27 cellular contexts compared by ENCODE assay signal in the genomic region with DNA sequence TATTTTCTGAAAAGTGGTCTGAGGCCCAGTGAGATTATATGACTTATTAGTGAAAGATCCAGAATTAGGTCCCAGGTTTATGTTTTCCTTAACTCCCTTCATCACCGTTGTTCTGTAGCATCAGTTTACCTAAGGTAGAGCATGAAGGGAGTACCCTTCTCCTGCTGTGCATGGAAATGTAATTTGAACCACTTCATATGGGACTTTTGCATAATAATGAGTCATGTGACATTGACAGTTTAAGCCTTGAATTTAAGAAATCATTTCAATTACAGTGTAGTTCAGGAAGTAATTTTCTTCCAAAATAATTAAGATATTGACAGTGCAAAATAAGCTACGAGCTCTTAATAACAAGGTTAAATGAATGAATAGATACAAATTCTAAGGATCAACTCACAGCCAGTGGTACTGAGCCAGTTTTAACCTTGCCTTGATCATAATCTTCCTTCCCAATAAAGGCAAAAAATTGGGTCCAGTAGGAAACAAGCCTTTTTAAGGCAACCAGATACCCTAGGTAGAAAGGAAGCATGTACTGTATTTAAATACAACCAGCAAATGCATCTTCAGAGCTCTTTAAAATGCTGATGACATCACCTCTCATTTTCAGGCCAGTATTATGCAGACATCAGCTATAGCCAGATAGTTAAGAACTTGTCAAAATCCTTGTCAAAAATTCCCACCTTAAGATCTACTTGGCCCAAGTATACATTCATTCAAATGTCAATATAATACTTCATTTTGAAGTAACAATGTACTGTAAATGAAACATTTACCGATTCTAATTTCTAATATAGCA. TPM values are rescaled to one million over a fixed set of nuclear protein-coding genes. Genes with fewer than 3 reads are reported as not detected.
DNase-seq lines count a peak whose midpoint lies in the region; ATAC-seq, FAIRE-seq and TF ChIP-seq lines count a peak whose summit lies in the region.
"Had no signal": no experiment of that assay in that cellular context is flagged by ENCODE, and none has a peak within 500 bp of the region (broad histone marks: within the 10 kb centered on the region; RNA-seq: fewer than 3 reads in every experiment).

No MANE protein-coding gene starts in this region.

- H3K27ac ChIP-seq in HepG2 (ENCODE audit: extremely low read length, insufficient read depth, low read length) (no peak overlapping the region), right lobe of liver (no peak overlapping the region), HEK293 (ENCODE audit: extremely low read depth, low read depth, low read length) (no peak overlapping the region), K562 (ENCODE audit: extremely low read depth, low read depth, low read length) (no peak overlapping the region), mesendoderm (ENCODE audit: low read depth, low read length) (no peak overlapping the region)
- H3K27ac ChIP-seq: BLaER1 had no signal

- no peaks in the 10 kb centered on the region for H3K9me3 ChIP-seq in HepG2 (ENCODE audit: low read length)
- no peaks in the 10 kb centered on the region for H3K9me3 ChIP-seq in right lobe of liver
- no peaks in the 10 kb centered on the region for H3K9me3 ChIP-seq in HEK293 (ENCODE audit: control insufficient read depth, insufficient read depth, low read depth, low read length)
- H3K9me3 ChIP-seq in K562 (replicated peaks; ENCODE audit: control insufficient read depth, insufficient read depth, low read depth, low read length), result no peaks in the 10 kb centered on the region; the same call in 1 of the 2 replicates
- H3K9me3 ChIP-seq: BE2C, BLaER1, Caco-2 had no signal

- H3K27me3 ChIP-seq in HepG2 (ENCODE audit: control insufficient read depth in 1 of 2, insufficient read depth in 2 of 2, low read length in 2 of 2) (no peaks in the 10 kb centered on the region), right lobe of liver (no peaks in the 10 kb centered on the region), K562 (ENCODE audit: control insufficient read depth in 2 of 2, insufficient read depth in 2 of 2, low read length in 2 of 2) (no peaks in the 10 kb centered on the region), mesendoderm (ENCODE audit: insufficient read depth, low read length, poor library complexity) (no peaks in the 10 kb centered on the region)
- H3K27me3 ChIP-seq: BE2C, BLaER1 had no signal

- no peaks in the 10 kb centered on the region for H3K27me3 Mint-ChIP-seq in WTC11 (ENCODE audit: low read depth)
- H3K27me3 Mint-ChIP-seq: CD4-positive, alpha-beta T cell had no signal

- H2BK5ac ChIP-seq in mesendoderm (ENCODE audit: low read length), result no peak overlapping the region

- H3K36me3 ChIP-seq in HepG2 (replicated peaks in 1 of 2; ENCODE audit: control insufficient read depth in 1 of 2, insufficient read depth in 2 of 2, low read length in 2 of 2) (no peaks in the 10 kb centered on the region), right lobe of liver (no peaks in the 10 kb centered on the region), HEK293 (ENCODE audit: control insufficient read depth in 2 of 2, insufficient read depth in 1 of 2, low read length in 2 of 2) (no peaks in the 10 kb centered on the region), K562 (ENCODE audit: control insufficient read depth, insufficient read depth, low read length) (no peaks in the 10 kb centered on the region), mesendoderm (ENCODE audit: control insufficient read depth, insufficient read depth, low read length) (no peaks in the 10 kb centered on the region)
- H3K36me3 ChIP-seq: BE2C, BLaER1 had no signal

- H3K36me3 Mint-ChIP-seq in WTC11, result no peaks in the 10 kb centered on the region
- H3K36me3 Mint-ChIP-seq: CD8-positive, alpha-beta T cell had no signal

- ATAC-seq in HepG2 (no peak), right lobe of liver (no peak), WTC11 (no peak), K562 (no peak), omental fat pad (ENCODE audit: low FRiP score) (no peak)
- ATAC-seq: CD8-positive, alpha-beta T cell; GM12878 had no signal

- H2AFZ ChIP-seq in HepG2 (ENCODE audit: low read length) (no peak overlapping the region), K562 (ENCODE audit: low read depth, low read length) (no peak overlapping the region)

- no peak overlapping the region for H3K4me3 ChIP-seq in HepG2 (replicated peaks in 1 of 3; ENCODE audit: insufficient read depth in 1 of 3, low read depth in 2 of 3, low read length in 3 of 3)
- H3K4me3 ChIP-seq in right lobe of liver, result no peak overlapping the region
- no peak overlapping the region for H3K4me3 ChIP-seq in HEK293 (ENCODE audit: low read depth, low read length)
- no peak overlapping the region for H3K4me3 ChIP-seq in K562
- H3K4me3 ChIP-seq in mesendoderm (ENCODE audit: low read length), result no peak overlapping the region
- H3K4me3 ChIP-seq: BLaER1, GM12878 had no signal

- H3K23ac ChIP-seq in mesendoderm (ENCODE audit: low read length), result no peak overlapping the region

- no peak overlapping the region for H2BK120ac ChIP-seq in mesendoderm (ENCODE audit: low read depth, low read length)

- H4K8ac ChIP-seq in mesendoderm (ENCODE audit: low read depth, low read length), result no peak overlapping the region

- H3K18ac ChIP-seq in mesendoderm (ENCODE audit: low read length), result no peak overlapping the region

- H4K20me1 ChIP-seq in HepG2 (ENCODE audit: insufficient read depth, low read length) (no peaks in the 10 kb centered on the region), K562 (replicated peaks; ENCODE audit: control insufficient read depth, insufficient read depth, low read length) (no peaks in the 10 kb centered on the region)
- H4K20me1 ChIP-seq: BLaER1 had no signal

- intact Hi-C loops in HepG2 (cut with micrococcal nuclease; ENCODE audit: unreplicated experiment), result no loop called here
- intact Hi-C loops in right lobe of liver (cut with DNase I), result no loop called here
- intact Hi-C loops in K562 (cut with micrococcal nuclease), result no loop called here

- no peak for TF ChIP-seq POLR2A in HepG2 (IDR thresholded peaks at IDR 0.05; ENCODE audit: insufficient read depth in 1 of 2, low read depth in 2 of 2, low read length in 2 of 2)
- no peak for TF ChIP-seq POLR2A in right lobe of liver (IDR thresholded peaks at IDR 0.05)
- TF ChIP-seq POLR2A in K562 (conservative IDR thresholded peaks at IDR 0.05), result no peak

- H3K4me2 ChIP-seq in HepG2 (ENCODE audit: low read depth, low read length) (no peak overlapping the region), K562 (ENCODE audit: insufficient read depth, low read length) (no peak overlapping the region), mesendoderm (ENCODE audit: low read length) (no peak overlapping the region)
- H3K4me2 ChIP-seq: BLaER1 had no signal

- no peak for FAIRE-seq in HepG2 (lab: Jason Lieb, UNC)
- no peak for FAIRE-seq in K562 (lab: Jason Lieb, UNC)
- FAIRE-seq: A204.1, D721Med, GM12878, GM12892, GM18507 had no signal

- no peak for TF ChIP-seq EP300 in HepG2 (IDR thresholded peaks at IDR 0.05; ENCODE audit: low read depth in 2 of 2, low read length in 2 of 2)
- TF ChIP-seq EP300 in HepG2 (CRISPR knock-in tag; IDR thresholded peaks at IDR 0.05; ENCODE audit: borderline replicate concordance), result no peak
- TF ChIP-seq EP300 in K562 (IDR thresholded peaks at IDR 0.05; ENCODE audit: low read length), result no peak

- WGBS in HepG2 (ENCODE audit: low lambda C conversion rate), result 34% methylated on average over 3 of the region's 3 CpGs
- WGBS in right lobe of liver (ENCODE audit: insufficient coverage, low coverage, low lambda C conversion rate, missing lambda C conversion rate), result 57% methylated on average over 3 of the region's 3 CpGs
- WGBS in K562 (ENCODE audit: insufficient coverage, low coverage, missing lambda C conversion rate), result 0% methylated on average over 3 of the region's 3 CpGs
- WGBS in mesendoderm (ENCODE audit: extremely low coverage, insufficient coverage, low lambda C conversion rate), result no CpG with 5 or more reads among the region's 3 CpGs

- POLR2A ChIA-PET in HepG2 (lab: Yijun Ruan, JAX), result no interaction called here
- POLR2A ChIA-PET in HEK293 (lab: Yijun Ruan, JAX), result no interaction called here
- POLR2A ChIA-PET in WTC11 (lab: Charles Lee), result no interaction called here
- POLR2A ChIA-PET in K562 (lab: Yijun Ruan, JAX), result no interaction called here

- BruUV-seq in HepG2 (replicated peaks; lab: Mats Ljungman, UMichigan) (no TSS peak), K562 (replicated peaks; lab: Mats Ljungman, UMichigan) (no TSS peak)

- no peak for TF ChIP-seq RAD21 in HepG2 (CRISPR knock-in tag; IDR thresholded peaks at IDR 0.05)
- no peak for TF ChIP-seq RAD21 in K562 (CRISPR knock-in tag; conservative IDR thresholded peaks at IDR 0.05 in 1 of 2, IDR thresholded peaks at IDR 0.05 in 1 of 2)

- CTCF ChIA-PET in HepG2 (lab: Yijun Ruan, JAX; ENCODE audit: low intra/inter-chr PET ratio, low total read pairs) (no interaction called here), HEK293 (lab: Yijun Ruan, JAX) (no interaction called here), WTC11 (lab: Charles Lee) (no interaction called here), K562 (lab: Yijun Ruan, JAX; ENCODE audit: low intra/inter-chr PET ratio) (no interaction called here)

- H3K79me2 ChIP-seq in HepG2 (ENCODE audit: insufficient read depth, low read length) (no peaks in the 10 kb centered on the region), K562 (ENCODE audit: control insufficient read depth, insufficient read depth, low read length) (no peaks in the 10 kb centered on the region), mesendoderm (ENCODE audit: control insufficient read depth, insufficient read depth, low read length) (no peaks in the 10 kb centered on the region)

- in situ Hi-C loops in HepG2 (cut with HindIII; ENCODE audit: extremely low pct_ligation_motif_present, low pct_unique_long_range_greater_than_20kb), result no loop called here
- in situ Hi-C loops in K562 (cut with MboI), result no loop called here

- no peak overlapping the region for H2AK5ac ChIP-seq in mesendoderm (ENCODE audit: low read length)

- H3K4me1 Mint-ChIP-seq in WTC11, result peaks cover 21% of the 10 kb centered on the region

- H2BK15ac ChIP-seq in mesendoderm (replicated peaks; ENCODE audit: low read depth), result no peak overlapping the region

- H3K27ac Mint-ChIP-seq in WTC11, result no peak overlapping the region
- H3K27ac Mint-ChIP-seq: CD4-positive, alpha-beta T cell; CD8-positive, alpha-beta T cell had no signal

- DNase-seq in HepG2 (ENCODE audit: low spot score) (no peak), right lobe of liver (no peak), WTC11 (ENCODE audit: low spot score) (no peak), K562 (ENCODE audit: extremely low read depth in 1 of 4, low spot score in 3 of 4) (no peak), mesendoderm (no peak), omental fat pad (ENCODE audit: low spot score) (no peak)
- no peak for DNase-seq in stimulated activated naive CD4-positive, alpha-beta T cell treated with Interleukin-2 at 50 U/mL for 16 hours (lab: John Stamatoyannopoulos, UW)
- DNase-seq: 8988T; ACHN; BE2C; C1 segment of cervical spinal cord; Caco-2; Calu3; CD4-positive, alpha-beta T cell; CD8-positive, alpha-beta T cell; DMS53; DMS79; DND-41; EL; GDM1 had no signal

- no peaks in the 10 kb centered on the region for H3K9me1 ChIP-seq in K562 (ENCODE audit: control insufficient read depth, insufficient read depth, low read length)

- H3K4ac ChIP-seq in mesendoderm (ENCODE audit: low read depth, low read length), result no peak overlapping the region

- no peak overlapping the region for H4K5ac ChIP-seq in mesendoderm (ENCODE audit: low read length)

- no peak overlapping the region for H3K56ac ChIP-seq in mesendoderm (ENCODE audit: low read length)

- H3K9me3 Mint-ChIP-seq in WTC11, result 0 out of 2 replicates have a peak, but pooled peaks cover 4% of the 10 kb centered on the region
- H3K9me3 Mint-ChIP-seq: CD4-positive, alpha-beta T cell; CD8-positive, alpha-beta T cell had no signal

- H3K79me1 ChIP-seq in mesendoderm (ENCODE audit: low read length), result no peaks in the 10 kb centered on the region

- no peak overlapping the region for H3K9ac ChIP-seq in HepG2 (ENCODE audit: insufficient read depth, low read depth, low read length)
- H3K9ac ChIP-seq in K562 (ENCODE audit: insufficient read depth in 1 of 2, low read depth in 2 of 2, low read length in 2 of 2), result no peak overlapping the region
- H3K9ac ChIP-seq in mesendoderm (ENCODE audit: low read length), result no peak overlapping the region
- H3K9ac ChIP-seq: BLaER1 had no signal

- TF ChIP-seq CTCF in HepG2 (CRISPR knock-in tag; IDR thresholded peaks at IDR 0.05) (no peak), right lobe of liver (IDR thresholded peaks at IDR 0.05) (no peak), HEK293 (tag by site-specific recombination; IDR thresholded peaks at IDR 0.05) (no peak), WTC11 (IDR thresholded peaks at IDR 0.05) (no peak), K562 (IDR thresholded peaks at IDR 0.05 in 2 of 3, conservative IDR thresholded peaks at IDR 0.05 in 1 of 3; ENCODE audit: insufficient read depth in 2 of 3, low read depth in 1 of 3, low read length in 3 of 3) (no peak), omental fat pad (IDR thresholded peaks at IDR 0.05) (no peak)

- H3K4me1 ChIP-seq in HepG2 (ENCODE audit: insufficient read depth, low read length), result no peaks in the 10 kb centered on the region
- H3K4me1 ChIP-seq in right lobe of liver, result no peaks in the 10 kb centered on the region
- no peaks in the 10 kb centered on the region for H3K4me1 ChIP-seq in HEK293 (ENCODE audit: control insufficient read depth, insufficient read depth, low read length)
- no peaks in the 10 kb centered on the region for H3K4me1 ChIP-seq in K562 (replicated peaks in 1 of 2; ENCODE audit: control insufficient read depth in 2 of 2, insufficient read depth in 2 of 2, low read length in 2 of 2)
- no peaks in the 10 kb centered on the region for H3K4me1 ChIP-seq in mesendoderm (ENCODE audit: control insufficient read depth, low read depth, low read length)
- H3K4me1 ChIP-seq: BE2C, BLaER1, Caco-2 had no signal

- no peak overlapping the region for H3K4me3 Mint-ChIP-seq in WTC11
- H3K4me3 Mint-ChIP-seq: CD4-positive, alpha-beta T cell; CD8-positive, alpha-beta T cell had no signal

RNA-seq across cellular contexts. Expression of a gene that starts 48.8 kb away (rescaled TPM):
- total RNA-seq in HepG2 (2016; rRNA removed; fragmentation: Illumina TruSeq; extraction: Trizol) (143 and 262 TPM in 2 replicates), right lobe of liver (not detected), WTC11 (2021) (0.78 to 1.1 TPM (median 1.0 TPM) in 3 replicates), K562 (2014; rRNA removed) (not detected in 2 replicates), K562 (2014; rRNA removed; fragmentation: Illumina TruSeq; extraction: Trizol) (not detected in 2 replicates), K562 (2015; rRNA removed; fragmentation: Illumina TruSeq; extraction: Trizol) (not detected in 2 replicates), K562 (2021) (0.13 and 0.25 TPM in 2 replicates), omental fat pad (10 to 100 TPM in 1 of 4 donors, 1 to 10 TPM in 3; 3.5 to 13.3 (median 6.0) TPM)
- total RNA-seq in HepG2 (2016; cell fraction: cytosol; rRNA removed; fragmentation: Illumina TruSeq; extraction: Trizol; ENCODE audit: low read depth), result 170 and 175 TPM in 2 replicates
- total RNA-seq in HepG2 (2016; cell fraction: insoluble cytoplasmic fraction; rRNA removed; fragmentation: Illumina TruSeq; extraction: Trizol), result 140 and 239 TPM in 2 replicates
- total RNA-seq in HepG2 (2016; cell fraction: membrane; rRNA removed; fragmentation: Illumina TruSeq; extraction: Trizol), result 116 and 117 TPM in 2 replicates
- total RNA-seq in HepG2 (2016; cell fraction: nucleus; rRNA removed; fragmentation: Illumina TruSeq; extraction: Trizol), result 264 and 293 TPM in 2 replicates
- polyA plus RNA-seq in HepG2 (2011; rRNA removed) (52.9 and 123 TPM in 2 replicates), K562 (2011; rRNA removed) (not detected in 2 replicates), K562 (2014; fragmentation: Illumina TruSeq; extraction: Trizol) (not detected in 2 replicates), K562 (2014; fragmentation: Nextera tagmentation; extraction: Ambion mirVana) (not detected), K562 (2014; rRNA removed) (not detected in 2 replicates)
- 52.9 and 64.6 TPM in 2 replicates for polyA plus RNA-seq in HepG2 (2011; cell fraction: cytosol; rRNA removed)
- 25.1 and 31.9 TPM in 2 replicates for polyA plus RNA-seq in HepG2 (2011; cell fraction: nucleus; rRNA removed)
- polyA plus RNA-seq in HepG2 (2012), result 18.4 and 75.9 TPM in 2 replicates
- 25.2 and 32.2 TPM in 2 replicates for polyA plus RNA-seq in HepG2 (2016; cell fraction: cytosol; fragmentation: Illumina TruSeq; extraction: Trizol; ENCODE audit: low read depth)
- 160 TPM in 2 replicates for polyA plus RNA-seq in HepG2 (2016; cell fraction: insoluble cytoplasmic fraction; fragmentation: Illumina TruSeq; extraction: Trizol; ENCODE audit: low read depth)
- 33.1 and 42.9 TPM in 2 replicates for polyA plus RNA-seq in HepG2 (2016; cell fraction: membrane; fragmentation: Illumina TruSeq; extraction: Trizol; ENCODE audit: low read depth)
- 469 and 518 TPM in 2 replicates for polyA plus RNA-seq in HepG2 (2016; cell fraction: nucleus; fragmentation: Illumina TruSeq; extraction: Trizol; ENCODE audit: insufficient read depth, low read depth)
- polyA minus RNA-seq in HepG2 (2011; rRNA and poly(A)+ RNA removed; ENCODE audit: low replicate concordance), result 32.2 and 34.1 TPM in 2 replicates
- polyA minus RNA-seq in HepG2 (2011; cell fraction: cytosol; rRNA and poly(A)+ RNA removed), result 31.8 and 36.1 TPM in 2 replicates
- polyA minus RNA-seq in HepG2 (2011; cell fraction: nucleus; rRNA and poly(A)+ RNA removed), result 28.0 and 41.8 TPM in 2 replicates
- total RNA-seq in K562 (2011; cell fraction: chromatin; rRNA removed; ENCODE audit: low replicate concordance), result not detected in 2 replicates
- not detected in 2 replicates for total RNA-seq in K562 (2011; cell fraction: nucleolus; rRNA removed)
- total RNA-seq in K562 (2011; cell fraction: nucleoplasm; rRNA removed), result not detected in 2 replicates
- polyA plus RNA-seq in K562 (2011; cell fraction: cytosol; rRNA removed), result not detected in 2 replicates
- polyA plus RNA-seq in K562 (2011; cell fraction: nucleus; rRNA removed), result not detected in 2 replicates
- polyA plus RNA-seq in K562 (2012), result not detected in 2 replicates
- polyA minus RNA-seq in K562 (2011; rRNA and poly(A)+ RNA removed), result not detected in 2 replicates
- polyA minus RNA-seq in K562 (2011; cell fraction: cytosol; rRNA and poly(A)+ RNA removed), result 1.8 TPM in 1 of 2 replicates, not detected in the other
- 0.78 TPM in 1 of 2 replicates, not detected in the other for polyA minus RNA-seq in K562 (2011; cell fraction: nucleus; rRNA and poly(A)+ RNA removed)
- 23.1 TPM for polyA plus RNA-seq in mesendoderm (2013, experiment 1 of 2)
- polyA plus RNA-seq in mesendoderm (2013, experiment 2 of 2), result 19.6 TPM
- total RNA-seq: CD4-positive, alpha-beta T cell; CD8-positive, alpha-beta T cell had no signal

Comparison
In these comparisons a context has a peak if more than half of its experiments do, and no peak if none do; other contexts are left out.
1. RNA of a gene that starts 48.8 kb away (total RNA-seq): 116 to 293 TPM in HepG2; 3.5 to 13.3 TPM in omental fat pad, 0.78 to 1.1 TPM in WTC11, not detected in right lobe of liver and 0.13 to 0.25 TPM in K562; every median in the first group is over 4 times any median in the second.